13 cellular contexts compared by ENCODE assay signal in genomic region chr15:66007663-66008262, GRCh38.
DNase-seq lines count a peak whose midpoint lies in the region; ATAC-seq, FAIRE-seq and TF ChIP-seq lines count a peak whose summit lies in the region.
"Had no signal": no experiment of that assay in that cellular context is flagged by ENCODE, and none has a peak within 500 bp of the region (broad histone marks: within the 10 kb centered on the region; RNA-seq: fewer than 3 reads in every experiment).

No MANE protein-coding gene starts in this region.

- H3K9me3 Mint-ChIP-seq in Calu3 (ENCODE audit: low read depth, unreplicated experiment) = no peaks in the 10 kb centered on the region
- no peaks in the 10 kb centered on the region for H3K9me3 Mint-ChIP-seq in activated CD8-positive, alpha-beta T cell treated with anti-CD3 and anti-CD28 coated beads, Interleukin-2, amount 10 ng/mL, durations not matched to agents 7 days and 5 days (ENCODE audit: insufficient read depth)
- H3K9me3 Mint-ChIP-seq: activated T-helper 2 cell treated with anti-CD3 and anti-CD28 coated beads, Interferon-gamma antibody, Interleukin-2, Interleukin-4, amounts not matched to agents 10 μg/mL and 5 μg/mL and 100 μg/mL, durations not matched to agents 14 hours and 24 hours and 36 hours; nephron progenitor cell had no signal

- peak in 1 of 2 experiments; percentile 54; a peak in 2 of 5 replicates for TF ChIP-seq RAD21 in A549 (conservative IDR thresholded peaks at IDR 0.05 in 1 of 2, IDR thresholded peaks at IDR 0.05 in 1 of 2)

- H3K4me1 Mint-ChIP-seq in Calu3 (ENCODE audit: low read depth, unreplicated experiment) = peaks cover 10% of the 10 kb centered on the region
- H3K4me1 Mint-ChIP-seq in activated CD8-positive, alpha-beta T cell treated with anti-CD3 and anti-CD28 coated beads, Interleukin-2, amount 10 ng/mL, durations not matched to agents 7 days and 5 days (ENCODE audit: low read depth) = no peaks in the 10 kb centered on the region

- FAIRE-seq in A549 (lab: Jason Lieb, UNC) = no peak

- peak overlapping the region; percentile 52; the same call in 2 of the 3 replicates for H3K4me2 ChIP-seq in A549
- H3K4me2 ChIP-seq: PC-9 had no signal

- H3K36me3 Mint-ChIP-seq in Calu3 (ENCODE audit: insufficient read depth, unreplicated experiment) = peaks cover 8% of the 10 kb centered on the region
- no peaks in the 10 kb centered on the region for H3K36me3 Mint-ChIP-seq in activated CD8-positive, alpha-beta T cell treated with anti-CD3 and anti-CD28 coated beads, Interleukin-2, amount 10 ng/mL, durations not matched to agents 7 days and 5 days (ENCODE audit: low read depth)

- ATAC-seq in A549 (no peak), HG03196 (IDR thresholded peaks at IDR 0.05; ENCODE audit: unreplicated experiment) (no peak)
- ATAC-seq in activated CD8-positive, alpha-beta T cell treated with anti-CD3 and anti-CD28 coated beads, Interleukin-2, amount 10 ng/mL, durations not matched to agents 7 days and 5 days = no peak

- peaks cover 39% of the 10 kb centered on the region for H3K4me1 ChIP-seq in A549

- H3K4me3 ChIP-seq in A549 = no peak overlapping the region
- no peak overlapping the region for H3K4me3 ChIP-seq in LNCaP clone FGC (ENCODE audit: low read depth, low read length)
- H3K4me3 ChIP-seq: lung, PC-9 had no signal

- BruUV-seq in Calu3 (replicated peaks; lab: Mats Ljungman, UMichigan) = no TSS peak

- no peak for TF ChIP-seq POLR2A in A549 (IDR thresholded peaks at IDR 0.05; ENCODE audit: low read length)

- H3K4me3 Mint-ChIP-seq in Calu3 (ENCODE audit: low read depth, unreplicated experiment) = no peak overlapping the region
- H3K4me3 Mint-ChIP-seq in activated CD8-positive, alpha-beta T cell treated with anti-CD3 and anti-CD28 coated beads, Interleukin-2, amount 10 ng/mL, durations not matched to agents 7 days and 5 days = no peak overlapping the region
- H3K4me3 Mint-ChIP-seq: nephron progenitor cell had no signal

- no peak overlapping the region for H3K27ac Mint-ChIP-seq in Calu3 (ENCODE audit: unreplicated experiment)
- no peak overlapping the region for H3K27ac Mint-ChIP-seq in activated CD8-positive, alpha-beta T cell treated with anti-CD3 and anti-CD28 coated beads, Interleukin-2, amount 10 ng/mL, durations not matched to agents 7 days and 5 days
- H3K27ac Mint-ChIP-seq: activated T-helper 2 cell treated with anti-CD3 and anti-CD28 coated beads, Interferon-gamma antibody, Interleukin-2, Interleukin-4, amounts not matched to agents 10 μg/mL and 5 μg/mL and 100 μg/mL, durations not matched to agents 14 hours and 24 hours and 36 hours; nephron progenitor cell had no signal

- no peak for DNase-seq in A549 (ENCODE audit: low read depth in 1 of 2, low spot score in 1 of 2)
- peak; percentile 20 for DNase-seq in Calu3
- DNase-seq in LNCaP clone FGC (ENCODE audit: low read depth) = no peak
- peak; percentile 28 for DNase-seq in activated CD8-positive, alpha-beta T cell treated with anti-CD3 and anti-CD28 coated beads, Interleukin-2, amount 10 ng/mL, durations not matched to agents 7 days and 5 days
- DNase-seq in NCI-H2029 (lab: John Stamatoyannopoulos, UW) = no peak
- DNase-seq in NCI-H510A (lab: John Stamatoyannopoulos, UW) = no peak
- DNase-seq: H7, nephron progenitor cell, T-helper 1 cell had no signal

- H3K27ac ChIP-seq in A549 = peak overlapping the region; percentile 12 to 79; a peak in 4 of 6 replicates
- H3K27ac ChIP-seq: PC-9 had no signal

- no peak for TF ChIP-seq CTCF in A549 (IDR thresholded peaks at IDR 0.05)
- TF ChIP-seq CTCF in Calu3 (IDR thresholded peaks at IDR 0.05; ENCODE audit: unreplicated experiment) = no peak
- TF ChIP-seq CTCF in LNCaP clone FGC (IDR thresholded peaks at IDR 0.05; ENCODE audit: control insufficient read depth, extremely low read depth, insufficient read depth) = 0 out of 2 replicates have a peak, but pooled peaks have one; percentile 4

- no peak for TF ChIP-seq EP300 in A549 (IDR thresholded peaks at IDR 0.05)

- CTCF ChIA-PET in A549 (lab: Yijun Ruan, JAX) (interaction anchor here (1.0 kb wide), 1 partner anchor 701 kb away, joined by 3 read pairs; no protein-coding TSS in a partner anchor), Calu3 (lab: Charles Lee) (no interaction called here)
- CTCF ChIA-PET in activated CD8-positive, alpha-beta T cell treated with anti-CD3 and anti-CD28 coated beads, Interleukin-2, amount 10 ng/mL, durations not matched to agents 7 days and 5 days (lab: Charles Lee) = no interaction called here

- intact Hi-C loops in Calu3 (cut with micrococcal nuclease; ENCODE audit: unreplicated experiment) = no loop called here

- no peaks in the 10 kb centered on the region for H3K9me3 ChIP-seq in A549

- POLR2A ChIA-PET in A549 (lab: Yijun Ruan, JAX) = no interaction called here
- POLR2A ChIA-PET in activated CD8-positive, alpha-beta T cell treated with anti-CD3 and anti-CD28 coated beads, Interleukin-2, amount 10 ng/mL, durations not matched to agents 7 days and 5 days (lab: Charles Lee) = no interaction called here

- H3K27me3 Mint-ChIP-seq in Calu3 (ENCODE audit: unreplicated experiment) = peaks cover 29% of the 10 kb centered on the region
- peaks cover 7% of the 10 kb centered on the region for H3K27me3 Mint-ChIP-seq in activated CD8-positive, alpha-beta T cell treated with anti-CD3 and anti-CD28 coated beads, Interleukin-2, amount 10 ng/mL, durations not matched to agents 7 days and 5 days (ENCODE audit: low read depth)

TF ChIP-seq in A549, 52 proteins besides CTCF, POLR2A, EP300 and RAD21:
- TF ChIP-seq PHF8 (IDR thresholded peaks at IDR 0.05; ENCODE audit: borderline replicate concordance, low read depth) = no peak
- no peak for TF ChIP-seq CEBPB (IDR thresholded peaks at IDR 0.05)
- TF ChIP-seq FOSB (CRISPR knock-in tag; IDR thresholded peaks at IDR 0.05) = no peak
- no peak for TF ChIP-seq E2F6 (IDR thresholded peaks at IDR 0.05; ENCODE audit: borderline replicate concordance, low read depth)
- TF ChIP-seq ZNF302 (CRISPR knock-in tag; IDR thresholded peaks at IDR 0.05) = no peak
- TF ChIP-seq USF2 (IDR thresholded peaks at IDR 0.05) = no peak
- TF ChIP-seq ZFP36 (IDR thresholded peaks at IDR 0.05; ENCODE audit: borderline replicate concordance, partially characterized antibody) = no peak
- no peak for TF ChIP-seq ZC3H11A (IDR thresholded peaks at IDR 0.05)
- no peak for TF ChIP-seq MAX (IDR thresholded peaks at IDR 0.05)
- no peak for TF ChIP-seq SMC3 (IDR thresholded peaks at IDR 0.05)
- TF ChIP-seq CHD4 (IDR thresholded peaks at IDR 0.05; ENCODE audit: borderline replicate concordance) = no peak
- no peak for TF ChIP-seq NPAS2 (CRISPR knock-in tag; IDR thresholded peaks at IDR 0.05; ENCODE audit: borderline replicate concordance)
- no peak for TF ChIP-seq HMGXB4 (CRISPR knock-in tag; IDR thresholded peaks at IDR 0.05; ENCODE audit: borderline replicate concordance)
- TF ChIP-seq JUNB (IDR thresholded peaks at IDR 0.05) = no peak
- no peak for TF ChIP-seq NFE2L2 (conservative IDR thresholded peaks at IDR 0.05; ENCODE audit: low read length)

Comparison
In these comparisons a context has a peak if more than half of its experiments do, and no peak if none do; other contexts are left out.
1. DNase-seq: peak in Calu3 (single experiment) and activated CD8-positive, alpha-beta T cell treated with anti-CD3 and anti-CD28 coated beads, Interleukin-2, amount 10 ng/mL, durations not matched to agents 7 days and 5 days (single experiment); none in A549 (0 of 2), LNCaP clone FGC (single experiment), NCI-H2029 (single experiment) and NCI-H510A (single experiment).